ENCODE assay signal across 19 cellular contexts in genomic region chr14:68578597-68578996, GRCh38.
A peak's percentile ranks its signal among the peaks of the same experiment; 100 is the strongest.
DNase-seq lines count a peak whose midpoint lies in the region; ATAC-seq, FAIRE-seq and TF ChIP-seq lines count a peak whose summit lies in the region.
"Had no signal": no experiment of that assay in that cellular context is flagged by ENCODE, and none has a peak within 500 bp of the region (broad histone marks: within the 10 kb centered on the region; RNA-seq: fewer than 3 reads in every experiment).

No MANE protein-coding gene starts in this region.

- no peak for FAIRE-seq in H54 (lab: Jason Lieb, UNC)
- no peak for FAIRE-seq in GM19239 (lab: Jason Lieb, UNC)

- TF ChIP-seq CTCF in left lung (IDR thresholded peaks at IDR 0.05), result no peak

- H3K4me3 ChIP-seq in SJSA1, result no peak overlapping the region
- H3K4me3 ChIP-seq in left lung, result no peak overlapping the region
- H3K4me3 ChIP-seq in skin epidermis, result no peak overlapping the region
- H3K4me3 ChIP-seq: prostate gland had no signal

- ATAC-seq in left lung (no peak), HG02938 (IDR thresholded peaks at IDR 0.05; ENCODE audit: unreplicated experiment) (no peak)
- ATAC-seq: naive thymus-derived CD8-positive, alpha-beta T cell had no signal

- H3K36me3 ChIP-seq in SJSA1, result no peaks in the 10 kb centered on the region
- no peaks in the 10 kb centered on the region for H3K36me3 ChIP-seq in left lung
- H3K36me3 ChIP-seq: prostate gland had no signal

- H3K27ac ChIP-seq in SJSA1 (peak overlapping the region; percentile 96), left lung (peak overlapping the region; percentile 72 to 94), skin epidermis (peak overlapping the region in 11 of 21 experiments; percentile 4 to 86 (median 55))
- H3K27ac ChIP-seq: prostate gland had no signal

- H3K9me3 ChIP-seq in SJSA1 (replicated peaks) (no peaks in the 10 kb centered on the region), left lung (no peaks in the 10 kb centered on the region)
- H3K9me3 ChIP-seq: prostate gland had no signal

- H3K4me1 ChIP-seq in SJSA1 (replicated peaks) (peaks cover 43% of the 10 kb centered on the region), left lung (peaks cover 16 to 59% of the 10 kb centered on the region in 2 donors)
- H3K4me1 ChIP-seq: prostate gland had no signal

- TF ChIP-seq POLR2A in H54 (IDR thresholded peaks at IDR 0.05; ENCODE audit: low read depth, low read length), result no peak

- H3K27me3 ChIP-seq in SJSA1 (replicated peaks) (no peaks in the 10 kb centered on the region), left lung (no peaks in the 10 kb centered on the region)

- DNase-seq in ELR (ENCODE audit: low read depth) (peak; percentile 28), SJSA1 (ENCODE audit: low read depth in 1 of 2, low spot score in 2 of 2) (no peak), left lung (peak in 1 of 2 donors; percentile 19), DMS114 treated with DMSO at 0.1 percent for 48 hours (lab: John Stamatoyannopoulos, UW; ENCODE audit: unreplicated experiment) (no peak), H54 (ENCODE audit: insufficient read length, low spot score) (no peak), GM19239 (ENCODE audit: insufficient read length, low spot score) (no peak)
- DNase-seq: activated B cell treated with CpG ODN at 0.5 μM for 24 hours; activated CD4-positive, alpha-beta memory T cell treated with anti-CD3 and anti-CD28 coated beads, Interleukin-2, amount 10 ng/mL, durations not matched to agents 7 days and 5 days; activated naive CD4-positive, alpha-beta T cell; CD4-positive, alpha-beta T cell; DMS79 treated with DMSO at 0.1 percent for 48 hours; effector CD8-positive, alpha-beta T cell; immature natural killer cell; naive thymus-derived CD8-positive, alpha-beta T cell; NCI-H1417 treated with DMSO at 0.1 percent for 48 hours; NCI-H748 treated with DMSO at 0.1 percent for 48 hours had no signal

- intact Hi-C loops in left lung (cut with DNase I), result no loop called here
